ENCODE assay signal across 22 cellular contexts in genomic region chr2:76050196-76050595, GRCh38.
DNase-seq lines count a peak whose midpoint lies in the region; FAIRE-seq lines count a peak whose summit lies in the region.
"Had no signal": no experiment of that assay in that cellular context is flagged by ENCODE, and none has a peak within 500 bp of the region (broad histone marks: within the 10 kb centered on the region; RNA-seq: fewer than 3 reads in every experiment).

No MANE protein-coding gene starts in this region.

- in situ Hi-C loops in HAP-1 (cut with MboI; ENCODE audit: low sequenced_read_pairs) = no loop called here

- no peak overlapping the region for H3K4me2 ChIP-seq in mesendoderm (ENCODE audit: low read length)

- H3K27ac ChIP-seq in SJCRH30 (no peak overlapping the region), mesendoderm (ENCODE audit: low read depth, low read length) (no peak overlapping the region)
- H3K27ac ChIP-seq: cardiac muscle cell, tibial artery had no signal

- H3K23ac ChIP-seq in mesendoderm (ENCODE audit: low read length) = no peak overlapping the region

- no CpG with 5 or more reads among the region's 1 CpG for WGBS in mesendoderm (ENCODE audit: extremely low coverage, insufficient coverage, low lambda C conversion rate)

- H2BK15ac ChIP-seq in mesendoderm (replicated peaks; ENCODE audit: low read depth) = no peak overlapping the region

- no peaks in the 10 kb centered on the region for H3K4me1 ChIP-seq in HAP-1
- no peaks in the 10 kb centered on the region for H3K4me1 ChIP-seq in SJCRH30
- H3K4me1 ChIP-seq in mesendoderm (ENCODE audit: control insufficient read depth, low read depth, low read length) = no peaks in the 10 kb centered on the region
- H3K4me1 ChIP-seq: tibial artery had no signal

- H3K18ac ChIP-seq in mesendoderm (ENCODE audit: low read length) = no peak overlapping the region

- peaks cover 4% of the 10 kb centered on the region for H3K9me3 ChIP-seq in HAP-1
- no peaks in the 10 kb centered on the region; the same call in 1 of the 2 replicates for H3K9me3 ChIP-seq in SJCRH30 (replicated peaks)
- H3K9me3 ChIP-seq: tibial artery had no signal

- H4K8ac ChIP-seq in mesendoderm (ENCODE audit: low read depth, low read length) = no peak overlapping the region

- H2BK120ac ChIP-seq in mesendoderm (ENCODE audit: low read depth, low read length) = no peak overlapping the region

- H3K27me3 ChIP-seq in HAP-1 (ENCODE audit: low read depth) = no peaks in the 10 kb centered on the region
- no peaks in the 10 kb centered on the region for H3K27me3 ChIP-seq in SJCRH30
- H3K27me3 ChIP-seq in mesendoderm (ENCODE audit: insufficient read depth, low read length, poor library complexity) = no peaks in the 10 kb centered on the region
- H3K27me3 ChIP-seq: cardiac muscle cell, tibial artery had no signal

- H3K79me2 ChIP-seq in mesendoderm (ENCODE audit: control insufficient read depth, insufficient read depth, low read length) = no peaks in the 10 kb centered on the region

- H3K79me1 ChIP-seq in mesendoderm (ENCODE audit: low read length) = no peaks in the 10 kb centered on the region

- no peaks in the 10 kb centered on the region for H3K36me3 ChIP-seq in HAP-1 (replicated peaks)
- no peaks in the 10 kb centered on the region for H3K36me3 ChIP-seq in SJCRH30
- no peaks in the 10 kb centered on the region for H3K36me3 ChIP-seq in mesendoderm (ENCODE audit: control insufficient read depth, insufficient read depth, low read length)
- H3K36me3 ChIP-seq: cardiac muscle cell, tibial artery had no signal

- FAIRE-seq in urothelium cell line (lab: Jason Lieb, UNC) = no peak
- FAIRE-seq: endometrium, G401.6, H54, K562 had no signal

- no peak overlapping the region for H3K9ac ChIP-seq in mesendoderm (ENCODE audit: low read length)

- H4K5ac ChIP-seq in mesendoderm (ENCODE audit: low read length) = no peak overlapping the region

- H3K4me3 ChIP-seq in HAP-1 = no peak overlapping the region
- H3K4me3 ChIP-seq in SJCRH30 = no peak overlapping the region
- no peak overlapping the region for H3K4me3 ChIP-seq in mesendoderm (ENCODE audit: low read length)
- H3K4me3 ChIP-seq: cardiac muscle cell, K562, tibial artery had no signal

- H3K56ac ChIP-seq in mesendoderm (ENCODE audit: low read length) = no peak overlapping the region

- H2BK5ac ChIP-seq in mesendoderm (ENCODE audit: low read length) = no peak overlapping the region

- no peak overlapping the region for H3K4ac ChIP-seq in mesendoderm (ENCODE audit: low read depth, low read length)

- no peak overlapping the region for H2AK5ac ChIP-seq in mesendoderm (ENCODE audit: low read length)

- DNase-seq in NCI-H1694 (lab: John Stamatoyannopoulos, UW) (peak; percentile 16), NCI-H1694 treated with DMSO at 0.1 percent for 48 hours (lab: John Stamatoyannopoulos, UW) (no peak), HAP-1 (ENCODE audit: low spot score in 2 of 2) (peak; percentile 15 to 43), SJCRH30 (peak; percentile 7 to 38), mesendoderm (peak; percentile 44), urothelium cell line (ENCODE audit: low spot score) (no peak), globus pallidus (ENCODE audit: low spot score) (no peak), NAMALWA (ENCODE audit: low spot score) (no peak)
- DNase-seq: activated CD4-positive, alpha-beta T cell treated with anti-CD3 and anti-CD28 coated beads for 4 hours; activated naive CD4-positive, alpha-beta T cell treated with anti-CD3 and anti-CD28 coated beads for 36 hours; activated T-cell treated with anti-CD3 and anti-CD28 coated beads, Interleukin-2, amount 50 U/mL, for 48 hours; amniotic stem cell; COR-L47; left cardiac atrium; SHP77; stimulated activated CD4-positive, alpha-beta T cell treated with anti-CD3 and anti-CD28 coated beads, Interleukin-4, amount 100 ng/mL, for 4 hours; tibial artery had no signal

Comparison
In these comparisons a context has a peak if more than half of its experiments do, and no peak if none do; other contexts are left out.
1. DNase-seq: peak in NCI-H1694 (single experiment), HAP-1 (2 of 2), SJCRH30 (2 of 2) and mesendoderm (single experiment); none in NCI-H1694 treated with DMSO at 0.1 percent for 48 hours (single experiment), urothelium cell line (single experiment), globus pallidus (single experiment) and NAMALWA (single experiment).